Comparison of ENCODE assay signal across 10 cellular contexts in the genomic region with DNA sequence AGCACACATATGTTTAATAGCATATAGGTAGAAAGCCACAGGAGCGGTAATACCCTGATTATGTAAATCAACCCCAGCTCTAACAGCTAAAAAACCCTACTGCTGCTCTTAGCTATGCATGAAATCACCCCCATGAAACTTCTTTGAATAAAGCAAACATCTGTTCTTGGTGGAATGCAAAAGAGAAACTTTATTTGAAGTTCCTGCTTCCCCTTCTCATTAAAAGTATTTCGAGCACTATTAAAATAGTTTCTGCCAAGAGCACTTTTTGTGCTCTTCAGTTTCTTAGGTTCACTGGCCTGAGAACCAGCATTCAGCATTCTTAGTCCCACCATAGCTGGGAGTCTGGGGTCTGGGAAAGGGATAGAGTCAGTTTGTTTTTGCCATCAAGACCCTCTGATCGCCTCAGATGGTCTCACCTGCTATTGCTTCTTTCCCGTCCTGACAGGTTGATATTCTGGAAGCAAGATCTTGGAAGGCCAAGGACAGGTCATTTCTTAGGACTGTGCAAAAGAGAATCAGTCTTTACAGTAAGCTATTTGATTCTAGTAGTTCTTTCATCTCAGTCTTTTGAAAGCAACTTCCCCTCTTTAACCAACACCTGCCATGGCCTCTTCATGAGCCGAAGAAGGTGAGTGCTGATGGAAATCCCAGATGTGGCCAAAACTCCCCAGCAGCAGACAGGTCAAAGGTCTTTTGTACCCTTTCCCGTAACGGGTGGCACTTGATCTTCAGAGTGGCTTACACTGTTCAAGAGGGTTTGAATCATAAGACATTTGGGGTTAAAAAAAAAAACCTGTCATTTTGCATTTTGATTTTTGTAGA.
DNase-seq lines count a peak whose midpoint lies in the region; ATAC-seq and TF ChIP-seq lines count a peak whose summit lies in the region.
"Had no signal": no experiment of that assay in that cellular context is flagged by ENCODE, and none has a peak within 500 bp of the region (broad histone marks: within the 10 kb centered on the region; RNA-seq: fewer than 3 reads in every experiment).

No MANE protein-coding gene starts in this region.

- peak overlapping the region; percentile 7 for H2AFZ ChIP-seq in SU-DHL-6 (ENCODE audit: low read depth, low read length, severe bottlenecking)

- peak overlapping the region; percentile 33 for H3K4me3 ChIP-seq in CD4-positive, CD25-positive, alpha-beta regulatory T cell (ENCODE audit: low read depth, low read length)
- H3K4me3 ChIP-seq in SU-DHL-6 (ENCODE audit: insufficient read depth, low read length, poor library complexity, severe bottlenecking) (peak overlapping the region; percentile 41), heart left ventricle (no peak overlapping the region)

- POLR2A ChIA-PET in CD4-positive, alpha-beta T cell (lab: Charles Lee) = no interaction called here

- peak overlapping the region; percentile 47 for H3K27ac ChIP-seq in CD4-positive, CD25-positive, alpha-beta regulatory T cell (ENCODE audit: insufficient read depth, low read length, poor library complexity, severe bottlenecking)
- H3K27ac ChIP-seq in SU-DHL-6 (ENCODE audit: low read depth, low read length) (peak overlapping the region; percentile 94), heart left ventricle (peak overlapping the region in 1 of 12 donors; percentile 18)
- no peak overlapping the region for H3K27ac ChIP-seq in CD4-positive, alpha-beta T cell (ENCODE audit: low read depth, low read length)

- CTCF ChIA-PET in CD4-positive, alpha-beta T cell (lab: Charles Lee) = interaction anchor here (1.2 kb wide), 1 partner anchor 29 kb away, joined by 3 read pairs; no protein-coding TSS in a partner anchor

- no peaks in the 10 kb centered on the region for H3K27me3 Mint-ChIP-seq in CD4-positive, CD25-positive, alpha-beta regulatory T cell
- no peaks in the 10 kb centered on the region for H3K27me3 Mint-ChIP-seq in mesothelial cell of epicardium (ENCODE audit: low read depth)
- H3K27me3 Mint-ChIP-seq in CD4-positive, alpha-beta T cell = no peaks in the 10 kb centered on the region

- peak overlapping the region; percentile 85 for H3K4me2 ChIP-seq in SU-DHL-6 (ENCODE audit: low read depth, low read length, poor library complexity, severe bottlenecking)

- ATAC-seq in CD4-positive, CD25-positive, alpha-beta regulatory T cell (ENCODE audit: low read depth in 2 of 2) = peak; percentile 57 to 67
- ATAC-seq in GM19035 (IDR thresholded peaks at IDR 0.05; ENCODE audit: unreplicated experiment) = peak; percentile 80
- ATAC-seq in HG02973 (IDR thresholded peaks at IDR 0.05; ENCODE audit: unreplicated experiment) = peak; percentile 73
- ATAC-seq in heart left ventricle = no peak
- no peak for ATAC-seq in CD4-positive, alpha-beta T cell (ENCODE audit: poor library complexity)

- H3K27me3 ChIP-seq in CD4-positive, CD25-positive, alpha-beta regulatory T cell (ENCODE audit: control insufficient read depth, insufficient read depth, low read length) = no peaks in the 10 kb centered on the region
- no peaks in the 10 kb centered on the region for H3K27me3 ChIP-seq in SU-DHL-6 (ENCODE audit: low read length)
- no peaks in the 10 kb centered on the region for H3K27me3 ChIP-seq in heart left ventricle
- no peaks in the 10 kb centered on the region for H3K27me3 ChIP-seq in CD4-positive, alpha-beta T cell (ENCODE audit: control insufficient read depth, insufficient read depth, low read length)

- H3K27ac Mint-ChIP-seq in CD4-positive, CD25-positive, alpha-beta regulatory T cell = peak overlapping the region in 2 of 3 donors; percentile 6 to 74
- no peak overlapping the region for H3K27ac Mint-ChIP-seq in mesothelial cell of epicardium
- no peak overlapping the region for H3K27ac Mint-ChIP-seq in CD4-positive, alpha-beta T cell
- H3K27ac Mint-ChIP-seq: dendritic cell treated with granulocyte-macrophage colony-stimulating factor and Interleukin-4, amounts not matched to agents 40 ng/mL and 50 ng/mL, for 4 days had no signal

- intact Hi-C loops in heart left ventricle (cut with DNase I) = no loop called here
- intact Hi-C loops in CD4-positive, alpha-beta T cell (cut with DNase I, micrococcal nuclease) = no loop called here

- no peaks in the 10 kb centered on the region for H3K36me3 ChIP-seq in CD4-positive, CD25-positive, alpha-beta regulatory T cell (ENCODE audit: control insufficient read depth, insufficient read depth, low read length)
- H3K36me3 ChIP-seq in SU-DHL-6 (ENCODE audit: low read length) = no peaks in the 10 kb centered on the region
- no peaks in the 10 kb centered on the region for H3K36me3 ChIP-seq in heart left ventricle

- no peaks in the 10 kb centered on the region for H3K9me2 ChIP-seq in SU-DHL-6 (replicated peaks; ENCODE audit: insufficient read depth, low read length)

- TF ChIP-seq CTCF in SU-DHL-6 (IDR thresholded peaks at IDR 0.05; ENCODE audit: insufficient read depth, low read length, poor library complexity, severe bottlenecking) (no peak), mesothelial cell of epicardium (IDR thresholded peaks at IDR 0.05; ENCODE audit: unreplicated experiment) (no peak), heart left ventricle (IDR thresholded peaks at IDR 0.05) (no peak)
- TF ChIP-seq CTCF in CD4-positive, alpha-beta T cell (IDR thresholded peaks at IDR 0.05) = no peak

- H3K4me3 Mint-ChIP-seq in CD4-positive, CD25-positive, alpha-beta regulatory T cell = peak overlapping the region in 2 of 4 donors; percentile 5 to 42
- H3K4me3 Mint-ChIP-seq in mesothelial cell of epicardium = no peak overlapping the region
- H3K4me3 Mint-ChIP-seq in CD4-positive, alpha-beta T cell = no peak overlapping the region
- H3K4me3 Mint-ChIP-seq: dendritic cell treated with granulocyte-macrophage colony-stimulating factor and Interleukin-4, amounts not matched to agents 40 ng/mL and 50 ng/mL, for 4 days had no signal

- H3K4me1 ChIP-seq in CD4-positive, CD25-positive, alpha-beta regulatory T cell (ENCODE audit: control insufficient read depth, insufficient read depth, low read length, poor library complexity, severe bottlenecking) = peaks cover 21% of the 10 kb centered on the region
- peaks cover 0 to 34% (median 2%) of the 10 kb centered on the region in 12 donors for H3K4me1 ChIP-seq in heart left ventricle

- no peak for TF ChIP-seq POLR2A in heart left ventricle (IDR thresholded peaks at IDR 0.05)

- H3K9me3 ChIP-seq in CD4-positive, CD25-positive, alpha-beta regulatory T cell (ENCODE audit: control insufficient read depth in 2 of 2, low read length in 2 of 2) = no peaks in the 10 kb centered on the region
- H3K9me3 ChIP-seq in SU-DHL-6 (ENCODE audit: insufficient read depth, low read length) (no peaks in the 10 kb centered on the region), heart left ventricle (peaks cover 0 to 5% (median 0%) of the 10 kb centered on the region in 12 donors)
- H3K9me3 ChIP-seq in CD4-positive, alpha-beta T cell (ENCODE audit: control insufficient read depth, low read length) = no peaks in the 10 kb centered on the region

- H3K4me1 Mint-ChIP-seq in CD4-positive, CD25-positive, alpha-beta regulatory T cell = peaks cover 22 to 33% (median 24%) of the 10 kb centered on the region in 4 donors
- no peaks in the 10 kb centered on the region for H3K4me1 Mint-ChIP-seq in mesothelial cell of epicardium
- peaks cover 19% of the 10 kb centered on the region for H3K4me1 Mint-ChIP-seq in CD4-positive, alpha-beta T cell (ENCODE audit: low read depth)

- WGBS in heart left ventricle, 4 donors = 76 to 81% (median 76%) methylated on average over 7 of the region's 7 CpGs

- H3K9ac ChIP-seq in SU-DHL-6 (ENCODE audit: low read length) = peak overlapping the region; percentile 50

- peak in 1 of 3 donors; percentile 54 for DNase-seq in CD4-positive, CD25-positive, alpha-beta regulatory T cell
- no peak for DNase-seq in NCI-H524 treated with DMSO at 0.1 percent for 48 hours (lab: John Stamatoyannopoulos, UW)
- DNase-seq in mesothelial cell of epicardium (ENCODE audit: low spot score in 2 of 2, unreplicated experiment in 2 of 2) = no peak
- no peak for DNase-seq in heart left ventricle
- no peak for DNase-seq in CD4-positive, alpha-beta T cell
- DNase-seq: kidney glomerular epithelial cell had no signal

- H3K9me3 Mint-ChIP-seq in CD4-positive, CD25-positive, alpha-beta regulatory T cell = peaks cover 0 to 3% (median 0%) of the 10 kb centered on the region in 7 donors
- H3K9me3 Mint-ChIP-seq in mesothelial cell of epicardium = peaks cover 5% of the 10 kb centered on the region
- peaks cover 2% of the 10 kb centered on the region for H3K9me3 Mint-ChIP-seq in CD4-positive, alpha-beta T cell
- H3K9me3 Mint-ChIP-seq: dendritic cell treated with granulocyte-macrophage colony-stimulating factor and Interleukin-4, amounts not matched to agents 40 ng/mL and 50 ng/mL, for 4 days had no signal

- H3K79me2 ChIP-seq in SU-DHL-6 (ENCODE audit: insufficient read depth, low read length) = no peaks in the 10 kb centered on the region

- H3K36me3 Mint-ChIP-seq in CD4-positive, CD25-positive, alpha-beta regulatory T cell = no peaks in the 10 kb centered on the region
- H3K36me3 Mint-ChIP-seq in mesothelial cell of epicardium = peaks cover 1% of the 10 kb centered on the region
- no peaks in the 10 kb centered on the region for H3K36me3 Mint-ChIP-seq in CD4-positive, alpha-beta T cell (ENCODE audit: low read depth)

- H4K20me1 ChIP-seq in SU-DHL-6 (ENCODE audit: low read depth, low read length) = no peaks in the 10 kb centered on the region

- peaks cover 46% of the 10 kb centered on the region for H3F3A ChIP-seq in SU-DHL-6 (ENCODE audit: insufficient read depth)

Comparison
In these comparisons a context has a peak if more than half of its experiments do, and no peak if none do; other contexts are left out.
1. ATAC-seq: peak in CD4-positive, CD25-positive, alpha-beta regulatory T cell (2 of 2), GM19035 (single experiment) and HG02973 (single experiment); none in heart left ventricle (0 of 4) and CD4-positive, alpha-beta T cell (single experiment).
2. H3K4me3 ChIP-seq: peak in CD4-positive, CD25-positive, alpha-beta regulatory T cell (single experiment) and SU-DHL-6 (single experiment); none in heart left ventricle (0 of 12).
3. H3K27ac Mint-ChIP-seq: peak in CD4-positive, CD25-positive, alpha-beta regulatory T cell (2 of 3); none in mesothelial cell of epicardium (single experiment) and CD4-positive, alpha-beta T cell (single experiment).